31 cellular contexts compared by ENCODE assay signal in genomic region chr4:3229328-3229727, GRCh38. TPM values are rescaled to one million over a fixed set of nuclear protein-coding genes. Genes with fewer than 3 reads are reported as not detected.
DNase-seq lines count a peak whose midpoint lies in the region; ATAC-seq and TF ChIP-seq lines count a peak whose summit lies in the region.
"Had no signal": no experiment of that assay in that cellular context is flagged by ENCODE, and none has a peak within 500 bp of the region (broad histone marks: within the 10 kb centered on the region; RNA-seq: fewer than 3 reads in every experiment).

No MANE protein-coding gene starts in this region.

- peaks cover 11% of the 10 kb centered on the region for H3K9me1 ChIP-seq in IMR-90 (ENCODE audit: insufficient read depth, low read length)

- H4K12ac ChIP-seq in trophoblast cell (ENCODE audit: low read depth, low read length), result no peak overlapping the region

- CTCF ChIA-PET in activated CD4-positive, alpha-beta T cell treated with anti-CD3 and anti-CD28 coated beads, Interleukin-2, amount 10 ng/mL, durations not matched to agents 7 days and 5 days (lab: Charles Lee), result no interaction called here
- CTCF ChIA-PET in IMR-90 (lab: Yijun Ruan, JAX), result no interaction called here

- dilution Hi-C loops in IMR-90 (cut with HindIII; ENCODE audit: low sequenced_read_pairs, unreplicated experiment), result no loop called here

- H3K14ac ChIP-seq in IMR-90 (replicated peaks; ENCODE audit: low read depth, low read length), result no peak overlapping the region
- H3K14ac ChIP-seq in trophoblast cell (ENCODE audit: low read length), result no peak overlapping the region

- H3K79me1 ChIP-seq in IMR-90 (ENCODE audit: low read depth in 1 of 2, low read length in 2 of 2) (peaks cover 0 to 9% of the 10 kb centered on the region in 2 experiments; a peak in 1 of 4 replicates), trophoblast cell (ENCODE audit: low read length) (no peaks in the 10 kb centered on the region)

- peak overlapping the region; percentile 24 for H2BK5ac ChIP-seq in IMR-90 (ENCODE audit: low read depth, low read length, poor library complexity, severe bottlenecking)
- no peak overlapping the region for H2BK5ac ChIP-seq in trophoblast cell (ENCODE audit: low read depth, low read length, poor library complexity)

- H4K20me1 ChIP-seq in IMR-90 (ENCODE audit: insufficient read depth, low read length), result peaks cover 3% of the 10 kb centered on the region; the same call in 1 of the 2 replicates

- H3K4me1 ChIP-seq in IMR-90 (ENCODE audit: control insufficient read depth, insufficient read depth, low read length) (peaks cover 3% of the 10 kb centered on the region), trophoblast cell (ENCODE audit: control insufficient read depth in 1 of 2, insufficient read depth in 2 of 2, low read length in 2 of 2) (no peaks in the 10 kb centered on the region), upper lobe of left lung (peaks cover 4 to 19% (median 15%) of the 10 kb centered on the region in 4 donors), adrenal gland (replicated peaks in 1 of 2) (peaks cover 0 to 19% of the 10 kb centered on the region in 2 donors)
- H3K4me1 ChIP-seq: suprapubic skin had no signal

- POLR2A ChIA-PET in activated CD4-positive, alpha-beta T cell treated with anti-CD3 and anti-CD28 coated beads, Interleukin-2, amount 10 ng/mL, durations not matched to agents 7 days and 5 days (lab: Charles Lee), result no interaction called here
- POLR2A ChIA-PET in IMR-90 (lab: Charles Lee; ENCODE audit: unreplicated experiment), result no interaction called here

- no peak overlapping the region for H3K23ac ChIP-seq in IMR-90 (ENCODE audit: low read depth, low read length)
- no peak overlapping the region for H3K23ac ChIP-seq in trophoblast cell (ENCODE audit: low read length)

- H2AK5ac ChIP-seq in IMR-90 (ENCODE audit: low read depth, low read length) (no peak overlapping the region), trophoblast cell (ENCODE audit: low read length) (no peak overlapping the region)

- H3K36me3 Mint-ChIP-seq in activated CD4-positive, alpha-beta T cell treated with anti-CD3 and anti-CD28 coated beads, Interleukin-2, amount 10 ng/mL, durations not matched to agents 7 days and 5 days (ENCODE audit: low read depth), result peaks cover 41% of the 10 kb centered on the region
- H3K36me3 Mint-ChIP-seq in chondrocyte (ENCODE audit: low read depth), result peaks cover 31% of the 10 kb centered on the region

- H3K9me3 Mint-ChIP-seq in activated CD4-positive, alpha-beta T cell treated with anti-CD3 and anti-CD28 coated beads, Interleukin-2, amount 10 ng/mL, durations not matched to agents 7 days and 5 days, result no peaks in the 10 kb centered on the region
- no peaks in the 10 kb centered on the region for H3K9me3 Mint-ChIP-seq in chondrocyte (ENCODE audit: low read depth)
- H3K9me3 Mint-ChIP-seq: activated T-helper 2 cell treated with anti-CD3 and anti-CD28 coated beads, Interferon-gamma antibody, Interleukin-2, Interleukin-4, amounts not matched to agents 10 μg/mL and 5 μg/mL and 100 μg/mL, durations not matched to agents 14 hours and 24 hours and 36 hours; endodermal cell; naive B cell; stimulated activated memory B cell treated with anti-CD40 and anti-IgM and Interleukin-4, amounts not matched to agents 10 μg/mL and 1 μg/mL and 100 μg/mL, for 72 hours had no signal

- peaks cover 58% of the 10 kb centered on the region for H3K36me3 ChIP-seq in IMR-90 (ENCODE audit: control insufficient read depth, insufficient read depth, low read length)
- H3K36me3 ChIP-seq in trophoblast cell (ENCODE audit: control insufficient read depth in 1 of 2, insufficient read depth in 2 of 2, low read length in 2 of 2), result peaks cover 75 to 85% of the 10 kb centered on the region in 2 experiments
- H3K36me3 ChIP-seq in upper lobe of left lung, result peaks cover 33 to 93% (median 79%) of the 10 kb centered on the region in 4 donors
- H3K36me3 ChIP-seq in adrenal gland (replicated peaks in 1 of 2), result peaks cover 0 to 61% of the 10 kb centered on the region in 2 donors

- no peak overlapping the region for H2BK12ac ChIP-seq in trophoblast cell (ENCODE audit: low read length)

- no peaks in the 10 kb centered on the region for H3K79me2 ChIP-seq in trophoblast cell (ENCODE audit: control insufficient read depth, insufficient read depth, low read length, poor library complexity)

- no peak overlapping the region for H2BK20ac ChIP-seq in IMR-90 (ENCODE audit: low read depth, low read length)

- H3K4me3 ChIP-seq in IMR-90 (ENCODE audit: insufficient read depth, low read depth, low read length) (no peak overlapping the region), trophoblast cell (ENCODE audit: low read depth, low read length) (peak overlapping the region; percentile 51), upper lobe of left lung (no peak overlapping the region), adrenal gland (no peak overlapping the region)
- H3K4me3 ChIP-seq: MG63, SJSA1, suprapubic skin had no signal

- no peak overlapping the region for H4K91ac ChIP-seq in IMR-90 (ENCODE audit: insufficient read depth, low read depth, low read length)
- H4K91ac ChIP-seq in trophoblast cell (ENCODE audit: low read depth, low read length), result no peak overlapping the region

- no peak overlapping the region for H3K9ac ChIP-seq in IMR-90 (ENCODE audit: low read depth, low read length)
- H3K9ac ChIP-seq in trophoblast cell (ENCODE audit: low read length), result no peak overlapping the region

- H4K8ac ChIP-seq in IMR-90 (ENCODE audit: low read depth in 2 of 2, low read length in 2 of 2), result no peak overlapping the region
- H4K8ac ChIP-seq in trophoblast cell (ENCODE audit: low read depth, low read length), result no peak overlapping the region

- intact Hi-C loops in IMR-90 (cut with micrococcal nuclease) (no loop called here), adrenal gland (cut with DNase I) (no loop called here)

- H4K5ac ChIP-seq in IMR-90 (ENCODE audit: low read depth, low read length), result no peak overlapping the region

- BruUV-seq in IMR-90 (replicated peaks; lab: Mats Ljungman, UMichigan), result no TSS peak

- in situ Hi-C loops in IMR-90 (cut with MboI; ENCODE audit: low sequenced_read_pairs), result no loop called here

- H3K27me3 ChIP-seq in IMR-90 (ENCODE audit: control insufficient read depth, insufficient read depth, low read length) (no peaks in the 10 kb centered on the region), trophoblast cell (ENCODE audit: insufficient read depth, low read length) (no peaks in the 10 kb centered on the region), upper lobe of left lung (no peaks in the 10 kb centered on the region), adrenal gland (no peaks in the 10 kb centered on the region)
- H3K27me3 ChIP-seq: MG63, SJSA1, suprapubic skin had no signal

- ATAC-seq in IMR-90 (ENCODE audit: low read depth), result no peak
- ATAC-seq in upper lobe of left lung (ENCODE audit: low FRiP score in 2 of 2), result no peak
- ATAC-seq: activated naive CD4-positive, alpha-beta T cell treated with anti-CD3 and anti-CD28 coated beads, Interleukin-2, amount 50 U/mL, for 72 hours; esophagus mucosa; stimulated activated memory B cell treated with anti-CD40 and anti-IgM and Interleukin-4, amounts not matched to agents 10 μg/mL and 1 μg/mL and 100 μg/mL, for 72 hours had no signal

- H3K18ac ChIP-seq in IMR-90 (ENCODE audit: low read depth, low read length), result no peak overlapping the region
- H3K18ac ChIP-seq in trophoblast cell (ENCODE audit: low read length), result no peak overlapping the region

- peak overlapping the region; percentile 7 for H3K27ac Mint-ChIP-seq in activated CD4-positive, alpha-beta T cell treated with anti-CD3 and anti-CD28 coated beads, Interleukin-2, amount 10 ng/mL, durations not matched to agents 7 days and 5 days
- no peak overlapping the region for H3K27ac Mint-ChIP-seq in chondrocyte (ENCODE audit: unreplicated experiment)
- H3K27ac Mint-ChIP-seq: activated CD4-positive, alpha-beta memory T cell treated with anti-CD3 and anti-CD28 coated beads, Interleukin-2, amount 10 ng/mL, durations not matched to agents 7 days and 5 days; activated T-helper 2 cell treated with anti-CD3 and anti-CD28 coated beads, Interferon-gamma antibody, Interleukin-2, Interleukin-4, amounts not matched to agents 10 μg/mL and 5 μg/mL and 100 μg/mL, durations not matched to agents 14 hours and 24 hours and 36 hours; endodermal cell; stimulated activated memory B cell treated with anti-CD40 and anti-IgM and Interleukin-4, amounts not matched to agents 10 μg/mL and 1 μg/mL and 100 μg/mL, for 72 hours had no signal

- no peak for TF ChIP-seq POLR2A in IMR-90 (IDR thresholded peaks at IDR 0.05; ENCODE audit: low read depth, low read length)
- TF ChIP-seq POLR2A in upper lobe of left lung (IDR thresholded peaks at IDR 0.05), result no peak
- no peak for TF ChIP-seq POLR2A in adrenal gland (IDR thresholded peaks at IDR 0.05)

- H3K4me3 Mint-ChIP-seq in activated CD4-positive, alpha-beta T cell treated with anti-CD3 and anti-CD28 coated beads, Interleukin-2, amount 10 ng/mL, durations not matched to agents 7 days and 5 days, result no peak overlapping the region
- no peak overlapping the region for H3K4me3 Mint-ChIP-seq in chondrocyte (ENCODE audit: unreplicated experiment)
- H3K4me3 Mint-ChIP-seq: activated CD4-positive, alpha-beta memory T cell treated with anti-CD3 and anti-CD28 coated beads, Interleukin-2, amount 10 ng/mL, durations not matched to agents 7 days and 5 days; endodermal cell; stimulated activated memory B cell treated with anti-CD40 and anti-IgM and Interleukin-4, amounts not matched to agents 10 μg/mL and 1 μg/mL and 100 μg/mL, for 72 hours had no signal

- no peaks in the 10 kb centered on the region for H3K4me1 Mint-ChIP-seq in activated CD4-positive, alpha-beta T cell treated with anti-CD3 and anti-CD28 coated beads, Interleukin-2, amount 10 ng/mL, durations not matched to agents 7 days and 5 days
- peaks cover 5% of the 10 kb centered on the region for H3K4me1 Mint-ChIP-seq in chondrocyte (ENCODE audit: low read depth)
- H3K4me1 Mint-ChIP-seq: endodermal cell; stimulated activated memory B cell treated with anti-CD40 and anti-IgM and Interleukin-4, amounts not matched to agents 10 μg/mL and 1 μg/mL and 100 μg/mL, for 72 hours had no signal

- TF ChIP-seq CTCF in IMR-90 (conservative IDR thresholded peaks at IDR 0.05; ENCODE audit: low read depth, low read length) (no peak), chondrocyte (IDR thresholded peaks at IDR 0.05) (no peak), upper lobe of left lung (IDR thresholded peaks at IDR 0.05) (no peak), adrenal gland (IDR thresholded peaks at IDR 0.05) (no peak)

- 98% methylated on average over 8 of the region's 9 CpGs; no CpG with 5 or more reads in 1 of the 2 experiments for WGBS in IMR-90 (ENCODE audit: extremely low coverage in 2 of 2, insufficient read length in 1 of 2), 2 experiments
- no CpG with 5 or more reads among the region's 9 CpGs for WGBS in trophoblast cell (ENCODE audit: extremely low coverage, insufficient coverage, insufficient read length)
- 96 to 98% methylated on average over 9 of the region's 9 CpGs for WGBS in upper lobe of left lung, 2 donors
- WGBS in adrenal gland, 4 donors, result 93 to 98% (median 94%) methylated on average over 9 of the region's 9 CpGs

- no peak overlapping the region for H3K56ac ChIP-seq in IMR-90 (ENCODE audit: extremely low read depth, insufficient read depth, low read length)

- DNase-seq in activated CD4-positive, alpha-beta T cell treated with anti-CD3 and anti-CD28 coated beads, Interleukin-2, amount 10 ng/mL, durations not matched to agents 7 days and 5 days, result no peak
- no peak for DNase-seq in activated CD4-positive, alpha-beta T cell treated with anti-CD3 and anti-CD28 coated beads for 48 hours
- DNase-seq in IMR-90 (no peak), chondrocyte (ENCODE audit: low spot score) (peak; percentile 30), trophoblast cell (no peak), upper lobe of left lung (no peak), adrenal gland (no peak)
- DNase-seq in stimulated activated CD4-positive, alpha-beta T cell treated with anti-CD3 and anti-CD28 coated beads, Interleukin-15, amount 100 ng/mL, for 24 hours, result no peak
- DNase-seq: activated CD4-positive, alpha-beta memory T cell treated with anti-CD3 and anti-CD28 coated beads, Interleukin-2, amount 10 ng/mL, durations not matched to agents 7 days and 5 days; caudate nucleus; dermis blood vessel endothelial cell; DMS79 treated with DMSO at 0.1 percent for 48 hours; endodermal cell; GDM1; islet precursor cell; KG1; MG63; midbrain; naive B cell; NCI-H1105; NCI-H187; NCI-H2171; NCI-H510A; nucleus accumbens had no signal

- H3K4me2 ChIP-seq in IMR-90 (ENCODE audit: low read depth, low read length) (no peak overlapping the region), trophoblast cell (ENCODE audit: low read length) (no peak overlapping the region)

- H2AK9ac ChIP-seq in IMR-90 (replicated peaks; ENCODE audit: low read depth, low read length, poor library complexity), result peak overlapping the region; percentile 13

- H3K9me3 ChIP-seq in IMR-90 (ENCODE audit: control insufficient read depth, insufficient read depth, low read length), result no peaks in the 10 kb centered on the region
- H3K9me3 ChIP-seq in trophoblast cell (ENCODE audit: insufficient read depth, low read depth, low read length), result peaks cover 8% of the 10 kb centered on the region
- H3K9me3 ChIP-seq in upper lobe of left lung, result no peaks in the 10 kb centered on the region
- H3K9me3 ChIP-seq in adrenal gland (replicated peaks in 1 of 3), result no peaks in the 10 kb centered on the region
- H3K9me3 ChIP-seq: MG63, SJSA1, suprapubic skin had no signal

- H2AFZ ChIP-seq in IMR-90 (replicated peaks; ENCODE audit: low read length, poor library complexity) (peak overlapping the region; percentile 25), trophoblast cell (ENCODE audit: insufficient read depth, low read length, poor library complexity) (no peak overlapping the region)

- TF ChIP-seq EP300 in upper lobe of left lung (IDR thresholded peaks at IDR 0.05), result no peak

- H3K4ac ChIP-seq in IMR-90 (ENCODE audit: low read depth, low read length) (no peak overlapping the region), trophoblast cell (ENCODE audit: low read depth, low read length) (no peak overlapping the region)

- no peak overlapping the region for H2BK15ac ChIP-seq in IMR-90 (ENCODE audit: low read depth, low read length)

- no peak overlapping the region for H2BK120ac ChIP-seq in IMR-90 (ENCODE audit: low read depth, low read length)
- no peak overlapping the region for H2BK120ac ChIP-seq in trophoblast cell (ENCODE audit: insufficient read depth, low read length, poor library complexity)

- no peaks in the 10 kb centered on the region for H3K27me3 Mint-ChIP-seq in activated CD4-positive, alpha-beta T cell treated with anti-CD3 and anti-CD28 coated beads, Interleukin-2, amount 10 ng/mL, durations not matched to agents 7 days and 5 days
- H3K27me3 Mint-ChIP-seq in chondrocyte (ENCODE audit: low read depth), result no peaks in the 10 kb centered on the region
- H3K27me3 Mint-ChIP-seq: activated CD4-positive, alpha-beta memory T cell treated with anti-CD3 and anti-CD28 coated beads, Interleukin-2, amount 10 ng/mL, durations not matched to agents 7 days and 5 days; naive B cell; stimulated activated memory B cell treated with anti-CD40 and anti-IgM and Interleukin-4, amounts not matched to agents 10 μg/mL and 1 μg/mL and 100 μg/mL, for 72 hours had no signal

- H3K27ac ChIP-seq in IMR-90 (ENCODE audit: insufficient read depth, low read length), result no peak overlapping the region
- no peak overlapping the region for H3K27ac ChIP-seq in trophoblast cell (ENCODE audit: low read depth, low read length)
- no peak overlapping the region for H3K27ac ChIP-seq in upper lobe of left lung
- no peak overlapping the region for H3K27ac ChIP-seq in adrenal gland
- H3K27ac ChIP-seq: C4-2B, SJSA1, suprapubic skin had no signal

- TF ChIP-seq RAD21 in IMR-90 (IDR thresholded peaks at IDR 0.05; ENCODE audit: low read length), result no peak

RNA-seq across cellular contexts. Expression of gene MSANTD1, which starts 19.6 kb away (rescaled TPM):
- under 1 TPM; 0.87 to 0.94 TPM for total RNA-seq in activated CD4-positive, alpha-beta T cell treated with anti-CD3 and anti-CD28 coated beads, Interleukin-2, amount 10 ng/mL, durations not matched to agents 7 days and 5 days
- total RNA-seq in IMR-90 (2012; rRNA removed) (under 0.01 and 0.28 TPM in 2 replicates), chondrocyte (0.55 to 1.7 TPM (median 0.64 TPM) in 3 replicates), upper lobe of left lung (1 to 10 TPM in 5 of 6 donors, under 1 TPM in 1; 1.00 to 7.3 (median 1.8) TPM), adrenal gland (1 to 10 TPM in 1 of 8 donors, under 1 TPM in 6, not detected in 1; 0.28 to 3.0 (median 0.46) TPM)
- polyA plus RNA-seq in IMR-90 (2012; rRNA removed) (0.07 and 0.09 TPM in 2 replicates), adrenal gland (1 to 10 TPM in 1 of 3 donors, under 1 TPM in 2; 0.05 to 1.1 (median 0.24) TPM)
- polyA plus RNA-seq in IMR-90 (2012; cell fraction: cytosol; rRNA removed), result 0.07 TPM in 1 of 2 replicates, not detected in the other
- polyA plus RNA-seq in IMR-90 (2012; cell fraction: nucleus; rRNA removed; ENCODE audit: low replicate concordance), result 1.2 and 2.0 TPM in 2 replicates
- polyA plus RNA-seq in trophoblast cell (2013), result 0.15 and 0.23 TPM in 2 replicates
